ENCODE assay signal across 19 cellular contexts in the genomic region with DNA sequence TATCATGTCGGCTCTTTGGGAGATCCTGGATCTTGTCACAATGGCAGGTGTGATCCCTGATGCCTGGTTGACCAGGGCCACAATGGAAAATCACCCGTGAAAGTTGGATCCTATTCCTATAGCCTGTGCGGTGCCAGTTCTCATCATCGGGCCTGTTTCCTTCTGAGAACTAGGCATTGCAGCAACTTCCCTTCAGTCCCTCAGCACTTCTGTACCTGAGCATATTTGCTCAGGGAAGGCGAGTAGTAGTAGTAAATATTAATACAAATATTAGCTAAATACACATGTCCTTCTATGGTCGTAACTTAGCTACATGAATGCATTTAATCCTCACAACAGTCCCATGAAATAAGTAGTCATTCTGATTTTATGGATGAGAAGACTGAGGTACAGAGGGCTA. TPM values are rescaled to one million over a fixed set of nuclear protein-coding genes. Genes with fewer than 3 reads are reported as not detected.
A peak's percentile ranks its signal among the peaks of the same experiment; 100 is the strongest.
DNase-seq lines count a peak whose midpoint lies in the region; ATAC-seq, FAIRE-seq and TF ChIP-seq lines count a peak whose summit lies in the region.
"Had no signal": no experiment of that assay in that cellular context is flagged by ENCODE, and none has a peak within 500 bp of the region (broad histone marks: within the 10 kb centered on the region; RNA-seq: fewer than 3 reads in every experiment).

No MANE protein-coding gene starts in this region.

- peaks cover 24% of the 10 kb centered on the region for H3K36me3 Mint-ChIP-seq in stimulated activated effector memory CD8-positive, alpha-beta T cell treated with anti-CD3 and anti-CD28 coated beads, Interleukin-12 subunit alpha, Interleukin-12 subunit beta, amount 100 ng/mL, for 72 hours
- H3K36me3 Mint-ChIP-seq in activated CD4-positive, alpha-beta T cell treated with anti-CD3 and anti-CD28 coated beads, Interleukin-2, amount 10 ng/mL, durations not matched to agents 7 days and 5 days (ENCODE audit: low read depth): no peaks in the 10 kb centered on the region

- CTCF ChIA-PET in activated CD4-positive, alpha-beta T cell treated with anti-CD3 and anti-CD28 coated beads, Interleukin-2, amount 10 ng/mL, durations not matched to agents 7 days and 5 days (lab: Charles Lee): interaction anchor here (1.0 to 2.2 kb wide), 3 partner anchors 8 to 41 kb away, joined by 5 to 7 read pairs (median 7); no protein-coding TSS in a partner anchor

- H3K27ac ChIP-seq in 22Rv1 (peak overlapping the region; percentile 78), prostate gland (peak overlapping the region; percentile 80 to 88), testis (no peak overlapping the region)
- H3K27ac ChIP-seq: BLaER1 treated with 17β-estradiol and CSF1 and Interleukin-3, amounts not matched to agents 10 nM and 100 nM had no signal

- H3K4me3 ChIP-seq in prostate gland (no peak overlapping the region), testis (no peak overlapping the region)
- H3K4me3 ChIP-seq: BLaER1 treated with 17β-estradiol and CSF1 and Interleukin-3, amounts not matched to agents 10 nM and 100 nM had no signal

- no peaks in the 10 kb centered on the region for H3K9me3 Mint-ChIP-seq in stimulated activated effector memory CD8-positive, alpha-beta T cell treated with anti-CD3 and anti-CD28 coated beads, Interleukin-12 subunit alpha, Interleukin-12 subunit beta, amount 100 ng/mL, for 72 hours
- H3K9me3 Mint-ChIP-seq in activated CD4-positive, alpha-beta T cell treated with anti-CD3 and anti-CD28 coated beads, Interleukin-2, amount 10 ng/mL, durations not matched to agents 7 days and 5 days: no peaks in the 10 kb centered on the region
- H3K9me3 Mint-ChIP-seq: CD4-positive, CD25-positive, alpha-beta regulatory T cell; CD8-positive, alpha-beta memory T cell; H9; IgD-negative memory B cell had no signal

- H3K9me3 ChIP-seq in prostate gland: no peaks in the 10 kb centered on the region
- H3K9me3 ChIP-seq in testis: no peaks in the 10 kb centered on the region
- H3K9me3 ChIP-seq: BLaER1 treated with 17β-estradiol and CSF1 and Interleukin-3, amounts not matched to agents 10 nM and 100 nM had no signal

- WGBS in prostate gland: 61% methylated on average over 6 of the region's 6 CpGs
- WGBS in testis, 2 donors: 85 to 86% methylated on average over 6 of the region's 6 CpGs

- no peak for TF ChIP-seq POLR2A in prostate gland (IDR thresholded peaks at IDR 0.05)
- no peak for TF ChIP-seq POLR2A in testis (IDR thresholded peaks at IDR 0.05)

- intact Hi-C loops in prostate gland (cut with DNase I): no loop called here
- intact Hi-C loops in testis (cut with DNase I; ENCODE audit: low total_unique reads): no loop called here

- H3K27ac Mint-ChIP-seq in stimulated activated effector memory CD8-positive, alpha-beta T cell treated with anti-CD3 and anti-CD28 coated beads, Interleukin-12 subunit alpha, Interleukin-12 subunit beta, amount 100 ng/mL, for 72 hours: no peak overlapping the region
- H3K27ac Mint-ChIP-seq in activated CD4-positive, alpha-beta T cell treated with anti-CD3 and anti-CD28 coated beads, Interleukin-2, amount 10 ng/mL, durations not matched to agents 7 days and 5 days: no peak overlapping the region
- H3K27ac Mint-ChIP-seq: B cell; CD8-positive, alpha-beta memory T cell; H9 had no signal

- H3K4me1 Mint-ChIP-seq in stimulated activated effector memory CD8-positive, alpha-beta T cell treated with anti-CD3 and anti-CD28 coated beads, Interleukin-12 subunit alpha, Interleukin-12 subunit beta, amount 100 ng/mL, for 72 hours: peaks cover 14% of the 10 kb centered on the region
- H3K4me1 Mint-ChIP-seq in activated CD4-positive, alpha-beta T cell treated with anti-CD3 and anti-CD28 coated beads, Interleukin-2, amount 10 ng/mL, durations not matched to agents 7 days and 5 days: peaks cover 10% of the 10 kb centered on the region

- H3K36me3 ChIP-seq in prostate gland (no peaks in the 10 kb centered on the region), testis (ENCODE audit: low read depth, missing control alignments) (no peaks in the 10 kb centered on the region)

- DNase-seq in DMS53 treated with DMSO at 0.1 percent for 48 hours (lab: John Stamatoyannopoulos, UW; ENCODE audit: unreplicated experiment) (peak; percentile 34), prostate gland (ENCODE audit: low spot score) (peak; percentile 66), testis (no peak)
- no peak for DNase-seq in stimulated activated effector memory CD8-positive, alpha-beta T cell treated with anti-CD3 and anti-CD28 coated beads, Interleukin-12 subunit alpha, Interleukin-12 subunit beta, amount 100 ng/mL, for 72 hours (ENCODE audit: low spot score in 2 of 2)
- DNase-seq in activated CD4-positive, alpha-beta T cell treated with anti-CD3 and anti-CD28 coated beads, Interleukin-2, amount 10 ng/mL, durations not matched to agents 7 days and 5 days: no peak
- DNase-seq: CD4-positive, CD25-positive, alpha-beta regulatory T cell; CD8-positive, alpha-beta memory T cell; COR-L47; DMS 273 treated with DMSO at 0.1 percent for 48 hours; DMS79; GF-D8; GOT3; H9 had no signal

- H3K4me1 ChIP-seq in prostate gland (replicated peaks) (no peaks in the 10 kb centered on the region), testis (no peaks in the 10 kb centered on the region)

- H3K27me3 ChIP-seq in prostate gland (replicated peaks; ENCODE audit: insufficient read depth): no peaks in the 10 kb centered on the region
- no peaks in the 10 kb centered on the region for H3K27me3 ChIP-seq in testis
- H3K27me3 ChIP-seq: BLaER1 treated with 17β-estradiol and CSF1 and Interleukin-3, amounts not matched to agents 10 nM and 100 nM had no signal

- no peak overlapping the region for H3K4me3 Mint-ChIP-seq in stimulated activated effector memory CD8-positive, alpha-beta T cell treated with anti-CD3 and anti-CD28 coated beads, Interleukin-12 subunit alpha, Interleukin-12 subunit beta, amount 100 ng/mL, for 72 hours
- no peak overlapping the region for H3K4me3 Mint-ChIP-seq in activated CD4-positive, alpha-beta T cell treated with anti-CD3 and anti-CD28 coated beads, Interleukin-2, amount 10 ng/mL, durations not matched to agents 7 days and 5 days
- H3K4me3 Mint-ChIP-seq: B cell; CD4-positive, CD25-positive, alpha-beta regulatory T cell; CD8-positive, alpha-beta memory T cell; H9; IgD-negative memory B cell had no signal

- FAIRE-seq in islet of Langerhans (lab: Jason Lieb, UNC): peak; percentile 24
- FAIRE-seq: HepG2 had no signal

- no peak for TF ChIP-seq CTCF in 22Rv1 (IDR thresholded peaks at IDR 0.05)
- no peak for TF ChIP-seq CTCF in prostate gland (IDR thresholded peaks at IDR 0.05)
- no peak for TF ChIP-seq CTCF in testis (IDR thresholded peaks at IDR 0.05)

- no peaks in the 10 kb centered on the region for H3K27me3 Mint-ChIP-seq in activated CD4-positive, alpha-beta T cell treated with anti-CD3 and anti-CD28 coated beads, Interleukin-2, amount 10 ng/mL, durations not matched to agents 7 days and 5 days
- H3K27me3 Mint-ChIP-seq: B cell; CD4-positive, CD25-positive, alpha-beta regulatory T cell; IgD-negative memory B cell had no signal

- ATAC-seq in stimulated activated effector memory CD8-positive, alpha-beta T cell treated with anti-CD3 and anti-CD28 coated beads, Interleukin-12 subunit alpha, Interleukin-12 subunit beta, amount 100 ng/mL, for 72 hours: no peak
- ATAC-seq: HepG2 had no signal

- POLR2A ChIA-PET in activated CD4-positive, alpha-beta T cell treated with anti-CD3 and anti-CD28 coated beads, Interleukin-2, amount 10 ng/mL, durations not matched to agents 7 days and 5 days (lab: Charles Lee): no interaction called here

RNA-seq across cellular contexts. Expression of a gene that starts 22.1 kb away (rescaled TPM):
- total RNA-seq in prostate gland: 10 to 100 TPM; 16.5 to 38.6 TPM
- total RNA-seq in testis: 10 to 100 TPM in 1 of 2 donors, 1 to 10 TPM in 1; 8.9 to 10.4 TPM
- 7.7 TPM for polyA plus RNA-seq in testis (ENCODE audit: insufficient read depth, low read depth, low replicate concordance)
- 1 to 10 TPM; 5.7 to 6.9 TPM for total RNA-seq in activated CD4-positive, alpha-beta T cell treated with anti-CD3 and anti-CD28 coated beads, Interleukin-2, amount 10 ng/mL, durations not matched to agents 7 days and 5 days

RNA-seq across cellular contexts. Expression of a gene that starts 33.2 kb away (rescaled TPM):
- total RNA-seq in prostate gland: 10 to 100 TPM; 39.6 to 43.3 TPM
- total RNA-seq in testis: 10 to 100 TPM; 36.8 to 44.6 TPM
- polyA plus RNA-seq in testis (ENCODE audit: insufficient read depth, low read depth, low replicate concordance): 37.3 TPM
- total RNA-seq in activated CD4-positive, alpha-beta T cell treated with anti-CD3 and anti-CD28 coated beads, Interleukin-2, amount 10 ng/mL, durations not matched to agents 7 days and 5 days: 1 to 10 TPM; 5.5 to 5.7 TPM

Comparison
In these comparisons a context has a peak if more than half of its experiments do, and no peak if none do; other contexts are left out.
1. H3K27ac ChIP-seq: peak in 22Rv1 (single experiment) and prostate gland (2 of 2); none in testis (0 of 2).
2. DNase-seq: peak in DMS53 treated with DMSO at 0.1 percent for 48 hours (single experiment) and prostate gland (single experiment); none in testis (single experiment), stimulated activated effector memory CD8-positive, alpha-beta T cell treated with anti-CD3 and anti-CD28 coated beads, Interleukin-12 subunit alpha, Interleukin-12 subunit beta, amount 100 ng/mL, for 72 hours (0 of 2) and activated CD4-positive, alpha-beta T cell treated with anti-CD3 and anti-CD28 coated beads, Interleukin-2, amount 10 ng/mL, durations not matched to agents 7 days and 5 days (single experiment).
3. RNA of a gene that starts 33.2 kb away (total RNA-seq): 36.8 to 44.6 TPM in testis and 39.6 to 43.3 TPM in prostate gland; 5.5 to 5.7 TPM in activated CD4-positive, alpha-beta T cell treated with anti-CD3 and anti-CD28 coated beads, Interleukin-2, amount 10 ng/mL, durations not matched to agents 7 days and 5 days; every median in the first group is over 4 times any median in the second.